13 cellular contexts compared by ENCODE assay signal in genomic region chr6:23547851-23548250, GRCh38.
DNase-seq lines count a peak whose midpoint lies in the region; ATAC-seq and TF ChIP-seq lines count a peak whose summit lies in the region.
"Had no signal": no experiment of that assay in that cellular context is flagged by ENCODE, and none has a peak within 500 bp of the region (broad histone marks: within the 10 kb centered on the region; RNA-seq: fewer than 3 reads in every experiment).

No MANE protein-coding gene starts in this region.

- TF ChIP-seq EP300 in SK-N-SH (IDR thresholded peaks at IDR 0.05; ENCODE audit: borderline replicate concordance in 1 of 2, low read depth in 1 of 2, low read length in 1 of 2): no peak

- BruUV-seq in Panc1 (replicated peaks; lab: Mats Ljungman, UMichigan): no TSS peak

- H3K27me3 Mint-ChIP-seq in CD4-positive, alpha-beta T cell: no peaks in the 10 kb centered on the region
- H3K27me3 Mint-ChIP-seq in activated T-cell treated with anti-CD3 and anti-CD28 coated beads, Interleukin-2, amount 50 U/mL, for 72 hours (ENCODE audit: low read depth): no peaks in the 10 kb centered on the region
- H3K27me3 Mint-ChIP-seq: naive thymus-derived CD8-positive, alpha-beta T cell had no signal

- H3K36me3 ChIP-seq in SK-N-SH (replicated peaks in 1 of 2; ENCODE audit: control insufficient read depth in 1 of 2, insufficient read depth in 2 of 2, low read length in 1 of 2): no peaks in the 10 kb centered on the region
- H3K36me3 ChIP-seq in Panc1 (ENCODE audit: control insufficient read depth, insufficient read depth, low read length): no peaks in the 10 kb centered on the region
- H3K36me3 ChIP-seq: upper lobe of right lung had no signal

- TF ChIP-seq CTCF in SK-N-SH (IDR thresholded peaks at IDR 0.05): no peak
- peak; percentile 15; the same call in 1 of the 2 replicates for TF ChIP-seq CTCF in Panc1 (IDR thresholded peaks at IDR 0.05)
- peak; percentile 33 for TF ChIP-seq CTCF in retinal pigment epithelial cell (conservative IDR thresholded peaks at IDR 0.05; ENCODE audit: low read depth, low read length)
- TF ChIP-seq CTCF in CD4-positive, alpha-beta T cell (IDR thresholded peaks at IDR 0.05): no peak

- H3K79me2 ChIP-seq in SK-N-SH (ENCODE audit: insufficient read depth): no peaks in the 10 kb centered on the region

- in situ Hi-C loops in Panc1 (cut with HindIII; ENCODE audit: low pct_unique_long_range_greater_than_20kb, low sequenced_read_pairs): no loop called here

- H3K9me2 ChIP-seq in SK-N-SH: no peaks in the 10 kb centered on the region

- no peak overlapping the region; a peak in 1 of 4 replicates for H3K4me3 ChIP-seq in SK-N-SH (ENCODE audit: low read depth in 2 of 2, low read length in 1 of 2)
- H3K4me3 ChIP-seq in Panc1 (ENCODE audit: low read depth in 2 of 2, low read length in 2 of 2): no peak overlapping the region
- no peak overlapping the region for H3K4me3 ChIP-seq in retinal pigment epithelial cell (ENCODE audit: low read length)
- H3K4me3 ChIP-seq: upper lobe of right lung had no signal

- no peak overlapping the region for H2AFZ ChIP-seq in SK-N-SH (ENCODE audit: low read depth)

- H3K4me1 ChIP-seq in SK-N-SH (ENCODE audit: control insufficient read depth in 1 of 2, insufficient read depth in 2 of 2, low read depth in 1 of 2, low read length in 1 of 2) (no peaks in the 10 kb centered on the region; a peak in 1 of 4 replicates), Panc1 (ENCODE audit: control insufficient read depth, insufficient read depth, low read length) (no peaks in the 10 kb centered on the region)
- H3K4me1 ChIP-seq: upper lobe of right lung had no signal

- CTCF ChIA-PET in SK-N-SH (lab: Yijun Ruan, JAX) (no interaction called here), Panc1 (lab: Charles Lee) (no interaction called here)
- CTCF ChIA-PET in CD4-positive, alpha-beta T cell (lab: Charles Lee): no interaction called here

- POLR2A ChIA-PET in SK-N-SH (lab: Yijun Ruan, JAX): no interaction called here
- POLR2A ChIA-PET in Panc1 (lab: Charles Lee): no interaction called here
- POLR2A ChIA-PET in CD4-positive, alpha-beta T cell (lab: Charles Lee): no interaction called here

- no peaks in the 10 kb centered on the region for H3K9me3 ChIP-seq in SK-N-SH
- no peaks in the 10 kb centered on the region for H3K9me3 ChIP-seq in Panc1 (ENCODE audit: control insufficient read depth, insufficient read depth, low read depth, low read length)
- no peaks in the 10 kb centered on the region for H3K9me3 ChIP-seq in CD4-positive, alpha-beta T cell (ENCODE audit: control insufficient read depth, low read length)
- H3K9me3 ChIP-seq: upper lobe of right lung had no signal

- DNase-seq in SK-N-SH (no peak), Panc1 (ENCODE audit: low read depth, low spot score) (no peak), iPS-NIHi11 (ENCODE audit: low spot score) (peak; percentile 31), retinal pigment epithelial cell (ENCODE audit: low read depth) (no peak)
- no peak for DNase-seq in CD4-positive, alpha-beta T cell
- no peak for DNase-seq in activated T-cell treated with anti-CD3 and anti-CD28 coated beads, Interleukin-2, amount 50 U/mL, for 72 hours
- DNase-seq: activated CD4-positive, alpha-beta T cell treated with anti-CD3 and anti-CD28 coated beads for 1 hour; EL; naive thymus-derived CD8-positive, alpha-beta T cell; NCI-H187; upper lobe of right lung had no signal

- H3K27ac Mint-ChIP-seq in CD4-positive, alpha-beta T cell: no peak overlapping the region
- H3K27ac Mint-ChIP-seq in activated T-cell treated with anti-CD3 and anti-CD28 coated beads, Interleukin-2, amount 50 U/mL, for 72 hours: no peak overlapping the region
- H3K27ac Mint-ChIP-seq: naive thymus-derived CD8-positive, alpha-beta T cell had no signal

- no peak overlapping the region for H3K4me2 ChIP-seq in SK-N-SH

- H3K36me3 Mint-ChIP-seq in CD4-positive, alpha-beta T cell (ENCODE audit: low read depth): no peaks in the 10 kb centered on the region
- H3K36me3 Mint-ChIP-seq in activated T-cell treated with anti-CD3 and anti-CD28 coated beads, Interleukin-2, amount 50 U/mL, for 72 hours (ENCODE audit: insufficient read depth in 2 of 2): no peaks in the 10 kb centered on the region

- 6% methylated on average over 1 of the region's 1 CpG for WGBS in SK-N-SH (ENCODE audit: low lambda C conversion rate)

- no peak overlapping the region for H3K9ac ChIP-seq in SK-N-SH

- TF ChIP-seq RAD21 in SK-N-SH (IDR thresholded peaks at IDR 0.05; ENCODE audit: low read length): peak; percentile 22; the same call in 1 of the 2 replicates

- H3K9me3 Mint-ChIP-seq in CD4-positive, alpha-beta T cell: peaks cover 4% of the 10 kb centered on the region
- H3K9me3 Mint-ChIP-seq in activated T-cell treated with anti-CD3 and anti-CD28 coated beads, Interleukin-2, amount 50 U/mL, for 72 hours: peaks cover 2 to 3% of the 10 kb centered on the region in 2 donors

- H3K27me3 ChIP-seq in SK-N-SH (ENCODE audit: insufficient read depth) (no peaks in the 10 kb centered on the region), Panc1 (ENCODE audit: control insufficient read depth, insufficient read depth, low read length) (no peaks in the 10 kb centered on the region)
- no peaks in the 10 kb centered on the region for H3K27me3 ChIP-seq in CD4-positive, alpha-beta T cell (ENCODE audit: control insufficient read depth, insufficient read depth, low read length)
- H3K27me3 ChIP-seq: upper lobe of right lung had no signal

- ATAC-seq in SK-N-SH treated with all-trans-retinoic acid at 6 μM for 48 hours (no peak), Panc1 (no peak), HG02840 (IDR thresholded peaks at IDR 0.05; ENCODE audit: low FRiP score, unreplicated experiment) (no peak)
- ATAC-seq in CD4-positive, alpha-beta T cell (ENCODE audit: poor library complexity): no peak
- no peak for ATAC-seq in activated T-cell treated with anti-CD3 and anti-CD28 coated beads, Interleukin-2, amount 50 U/mL, for 72 hours (replicated peaks in 1 of 2)
- ATAC-seq: naive thymus-derived CD8-positive, alpha-beta T cell; upper lobe of right lung had no signal

- no peaks in the 10 kb centered on the region for H3K4me1 Mint-ChIP-seq in CD4-positive, alpha-beta T cell (ENCODE audit: low read depth)
- H3K4me1 Mint-ChIP-seq in activated T-cell treated with anti-CD3 and anti-CD28 coated beads, Interleukin-2, amount 50 U/mL, for 72 hours (ENCODE audit: low read depth): no peaks in the 10 kb centered on the region
- H3K4me1 Mint-ChIP-seq: naive thymus-derived CD8-positive, alpha-beta T cell had no signal

- H3K27ac ChIP-seq in SK-N-SH (ENCODE audit: low read depth in 2 of 2, low read length in 1 of 2): no peak overlapping the region; a peak in 1 of 4 replicates
- H3K27ac ChIP-seq in Panc1 (ENCODE audit: low read length): no peak overlapping the region
- no peak overlapping the region for H3K27ac ChIP-seq in CD4-positive, alpha-beta T cell (ENCODE audit: low read depth, low read length)
- H3K27ac ChIP-seq: upper lobe of right lung had no signal

- no peak overlapping the region for H3K4me3 Mint-ChIP-seq in CD4-positive, alpha-beta T cell
- H3K4me3 Mint-ChIP-seq in activated T-cell treated with anti-CD3 and anti-CD28 coated beads, Interleukin-2, amount 50 U/mL, for 72 hours: no peak overlapping the region
- H3K4me3 Mint-ChIP-seq: naive thymus-derived CD8-positive, alpha-beta T cell had no signal

- no peaks in the 10 kb centered on the region for H4K20me1 ChIP-seq in SK-N-SH (ENCODE audit: insufficient read depth)

- no peaks in the 10 kb centered on the region for H3F3A ChIP-seq in SK-N-SH (replicated peaks; ENCODE audit: insufficient read depth)

- intact Hi-C loops in Panc1 (cut with micrococcal nuclease; ENCODE audit: unreplicated experiment): no loop called here
- intact Hi-C loops in CD4-positive, alpha-beta T cell (cut with DNase I, micrococcal nuclease): no loop called here

TF ChIP-seq in SK-N-SH, 30 proteins besides CTCF, POLR2A, EP300 and RAD21:
- TF ChIP-seq ZBTB33 (IDR thresholded peaks at IDR 0.05; ENCODE audit: borderline replicate concordance, low read depth) (no peak), SMC3 (IDR thresholded peaks at IDR 0.05; ENCODE audit: low read depth, low read length) (0 out of 2 replicates have a peak, but pooled peaks have one; percentile 3)
TF ChIP-seq in SK-N-SH: peak in this region for 1.

TF ChIP-seq in SK-N-SH treated with all-trans-retinoic acid at 6 μM for 48 hours, 23 proteins besides CTCF, POLR2A, EP300 and RAD21 (continues in another document):
- no peak for TF ChIP-seq POU6F1 (CRISPR knock-in tag; IDR thresholded peaks at IDR 0.05; ENCODE audit: borderline replicate concordance, low read depth)
- TF ChIP-seq RARB (CRISPR knock-in tag; IDR thresholded peaks at IDR 0.05): no peak
- no peak for TF ChIP-seq PPARA (CRISPR knock-in tag; IDR thresholded peaks at IDR 0.05; ENCODE audit: borderline replicate concordance)
- TF ChIP-seq CSRNP3 (CRISPR knock-in tag; IDR thresholded peaks at IDR 0.05): no peak

Comparison
In these comparisons a context has a peak if more than half of its experiments do, and no peak if none do; other contexts are left out.
1. CTCF ChIP-seq: peak in Panc1 (single experiment) and retinal pigment epithelial cell (single experiment); none in SK-N-SH (single experiment) and CD4-positive, alpha-beta T cell (single experiment).